13 cellular contexts compared by ENCODE assay signal in the genomic region with DNA sequence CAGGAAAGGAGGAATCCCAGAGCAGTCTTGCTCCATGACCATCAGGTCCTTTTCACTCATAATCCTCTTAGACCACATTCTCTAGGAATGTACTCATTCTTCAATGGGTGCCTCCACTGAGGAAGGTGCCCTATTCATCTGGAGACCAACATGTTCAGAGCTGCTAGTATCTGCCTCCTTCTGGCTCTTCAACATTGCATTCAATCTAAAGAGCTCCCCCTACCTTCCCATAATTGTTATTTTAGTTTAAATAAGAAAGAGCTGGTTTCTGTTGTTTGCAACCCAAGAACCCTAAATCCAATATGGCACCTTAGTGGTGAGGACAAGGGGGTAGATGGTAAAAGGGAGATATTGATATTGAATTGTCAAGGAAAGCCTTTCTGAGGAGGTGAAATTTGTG.
"Had no signal": no experiment of that assay in that cellular context is flagged by ENCODE, and none has a peak within 500 bp of the region (broad histone marks: within the 10 kb centered on the region; RNA-seq: fewer than 3 reads in every experiment).

No MANE protein-coding gene starts in this region.

- H3K4me1 ChIP-seq: left ventricle myocardium inferior, thyroid gland had no signal

- H3K36me3 ChIP-seq: left ventricle myocardium inferior, neutrophil, thyroid gland had no signal

- H3K9me3 Mint-ChIP-seq: activated T-helper 1 cell treated with anti-CD3 and anti-CD28 coated beads, Interleukin-12 subunit alpha, Interleukin-12 subunit beta, Interleukin-2, Interleukin-4 antibody, amounts not matched to agents 30 ng/mL and 10 ng/mL and 1 ng/mL, durations not matched to agents 14 hours and 24 hours and 36 hours; memory B cell; natural killer cell; stimulated activated memory B cell treated with anti-CD40 and anti-IgM and Interleukin-4, amounts not matched to agents 10 μg/mL and 1 μg/mL and 100 μg/mL, for 72 hours had no signal

- ATAC-seq: esophagus mucosa; natural killer cell; stimulated activated memory B cell treated with anti-CD40 and anti-IgM and Interleukin-4, amounts not matched to agents 10 μg/mL and 1 μg/mL and 100 μg/mL, for 72 hours had no signal

- H3K36me3 Mint-ChIP-seq: memory B cell; natural killer cell; stimulated activated memory B cell treated with anti-CD40 and anti-IgM and Interleukin-4, amounts not matched to agents 10 μg/mL and 1 μg/mL and 100 μg/mL, for 72 hours had no signal

- H3K27ac Mint-ChIP-seq: activated T-helper 1 cell treated with anti-CD3 and anti-CD28 coated beads, Interleukin-12 subunit alpha, Interleukin-12 subunit beta, Interleukin-2, Interleukin-4 antibody, amounts not matched to agents 30 ng/mL and 10 ng/mL and 1 ng/mL, durations not matched to agents 14 hours and 24 hours and 36 hours; memory B cell; natural killer cell; stimulated activated memory B cell treated with anti-CD40 and anti-IgM and Interleukin-4, amounts not matched to agents 10 μg/mL and 1 μg/mL and 100 μg/mL, for 72 hours had no signal

- H3K4me3 ChIP-seq: left ventricle myocardium inferior, thyroid gland had no signal

- DNase-seq: activated CD4-positive, CD25-positive, alpha-beta regulatory T cell treated with anti-CD3 and anti-CD28 coated beads, Interleukin-2, amount 50 U/mL, for 72 hours; anterior cingulate cortex; glutamatergic neuron; left ventricle myocardium inferior; natural killer cell; posterior cingulate gyrus; retina; thyroid gland had no signal

- H3K27me3 ChIP-seq: thyroid gland had no signal

- H3K27ac ChIP-seq: left ventricle myocardium inferior, neutrophil, thyroid gland had no signal

- H3K4me1 Mint-ChIP-seq: memory B cell; stimulated activated memory B cell treated with anti-CD40 and anti-IgM and Interleukin-4, amounts not matched to agents 10 μg/mL and 1 μg/mL and 100 μg/mL, for 72 hours had no signal

- H3K4me3 Mint-ChIP-seq: activated T-helper 1 cell treated with anti-CD3 and anti-CD28 coated beads, Interleukin-12 subunit alpha, Interleukin-12 subunit beta, Interleukin-2, Interleukin-4 antibody, amounts not matched to agents 30 ng/mL and 10 ng/mL and 1 ng/mL, durations not matched to agents 14 hours and 24 hours and 36 hours; memory B cell; natural killer cell; stimulated activated memory B cell treated with anti-CD40 and anti-IgM and Interleukin-4, amounts not matched to agents 10 μg/mL and 1 μg/mL and 100 μg/mL, for 72 hours had no signal

- H3K9me3 ChIP-seq: left ventricle myocardium inferior, neutrophil, thyroid gland had no signal
